11 cellular contexts compared by ENCODE assay signal in the genomic region with DNA sequence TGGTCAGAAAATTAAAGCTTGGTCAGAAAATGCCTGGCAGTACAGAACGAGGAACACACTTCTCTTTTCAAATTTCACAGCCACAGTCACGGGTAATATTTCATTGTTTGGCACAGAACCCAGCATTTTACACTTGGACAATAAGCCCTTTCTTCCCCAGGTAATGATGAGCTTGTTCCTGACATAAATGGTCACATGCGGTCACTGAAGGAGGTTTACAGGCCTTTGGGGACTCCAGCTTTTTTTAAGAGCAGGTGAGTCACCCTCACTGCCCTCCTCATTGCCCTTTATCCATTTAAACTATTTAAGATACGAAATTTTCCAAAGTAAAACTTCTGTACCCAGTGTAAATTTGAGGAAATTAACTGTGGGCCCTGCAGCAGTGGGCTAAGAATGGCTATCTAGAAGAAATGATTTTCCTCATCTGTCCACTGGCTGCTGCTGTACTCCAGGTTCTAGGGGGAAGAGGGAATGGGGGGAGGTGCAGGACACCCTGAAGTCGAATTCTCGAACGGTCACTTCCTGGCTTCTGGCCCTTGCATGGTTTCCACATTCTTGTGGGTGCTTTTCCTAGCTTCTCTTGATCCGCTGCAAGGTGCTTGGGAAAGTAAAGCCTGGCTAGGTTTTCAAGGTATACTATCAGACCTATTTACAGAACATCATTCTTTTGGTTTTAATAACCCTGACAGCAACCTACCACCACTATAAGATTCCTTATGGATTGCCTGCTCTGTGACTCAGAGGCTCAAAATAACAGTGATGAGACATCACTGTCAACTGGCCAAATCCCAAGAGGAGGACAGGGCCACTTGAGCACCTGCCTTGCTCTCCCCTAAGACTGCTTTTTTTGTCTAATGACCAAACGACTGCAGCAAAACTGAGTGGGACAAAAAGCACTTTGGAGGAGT.
DNase-seq lines count a peak whose midpoint lies in the region; ATAC-seq, FAIRE-seq and TF ChIP-seq lines count a peak whose summit lies in the region.
"Had no signal": no experiment of that assay in that cellular context is flagged by ENCODE, and none has a peak within 500 bp of the region (broad histone marks: within the 10 kb centered on the region; RNA-seq: fewer than 3 reads in every experiment).

No MANE protein-coding gene starts in this region.

- no peak overlapping the region for H3K4me3 Mint-ChIP-seq in neural progenitor cell
- H3K4me3 Mint-ChIP-seq: activated T-helper 17 cell treated with anti-CD3 and anti-CD28 coated beads, Interleukin-2, amount 50 U/mL, for 72 hours had no signal

- no peaks in the 10 kb centered on the region for H3K27me3 Mint-ChIP-seq in neural progenitor cell (ENCODE audit: insufficient read depth, low read depth)
- H3K27me3 Mint-ChIP-seq: activated T-helper 17 cell treated with anti-CD3 and anti-CD28 coated beads, Interleukin-2, amount 50 U/mL, for 72 hours had no signal

- no peak overlapping the region for H3K4me3 ChIP-seq in neural progenitor cell
- H3K4me3 ChIP-seq: tibial artery had no signal

- DNase-seq in HCEC 1CT = peak; percentile 78
- DNase-seq in NCI-H526 (lab: John Stamatoyannopoulos, UW) = peak; percentile 66 to 71
- DNase-seq in fibroblast of gingiva (ENCODE audit: low read depth) = peak; percentile 30
- DNase-seq in sciatic nerve (ENCODE audit: low spot score) = no peak
- no peak for DNase-seq in neural progenitor cell (ENCODE audit: low spot score)
- DNase-seq in NCI-H2227 treated with DMSO at 0.1 percent for 48 hours (lab: John Stamatoyannopoulos, UW) = no peak
- DNase-seq in SK-N-DZ (ENCODE audit: low spot score) = no peak
- DNase-seq in GM12892 (ENCODE audit: insufficient read length) = no peak
- DNase-seq: tibial artery had no signal

- no peaks in the 10 kb centered on the region for H3K36me3 ChIP-seq in neural progenitor cell

- H3K27ac ChIP-seq in neural progenitor cell = no peak overlapping the region
- H3K27ac ChIP-seq: tibial artery had no signal

- TF ChIP-seq POLR2A in GM12892 (IDR thresholded peaks at IDR 0.05; ENCODE audit: low read depth, low read length) = no peak

- TF ChIP-seq CTCF in neural progenitor cell (IDR thresholded peaks at IDR 0.05) = no peak

- peak; percentile 67 for ATAC-seq in sciatic nerve

- H3K36me3 Mint-ChIP-seq in neural progenitor cell = peaks cover 28% of the 10 kb centered on the region

- peaks cover 3% of the 10 kb centered on the region for H3K4me1 ChIP-seq in neural progenitor cell

- no peak for FAIRE-seq in GM12892 (lab: Jason Lieb, UNC)
- FAIRE-seq: GM18507 had no signal

- no peaks in the 10 kb centered on the region for H3K27me3 ChIP-seq in neural progenitor cell
- H3K27me3 ChIP-seq: tibial artery had no signal

- no peaks in the 10 kb centered on the region for H3K79me2 ChIP-seq in neural progenitor cell (ENCODE audit: low read depth)

- H4K20me1 ChIP-seq in neural progenitor cell (ENCODE audit: low read depth) = no peaks in the 10 kb centered on the region

- intact Hi-C loops in sciatic nerve (cut with DNase I) = no loop called here

- no peaks in the 10 kb centered on the region for H3F3A ChIP-seq in neural progenitor cell (ENCODE audit: low read depth)

- H3K4me2 ChIP-seq in neural progenitor cell = no peak overlapping the region

- no peak overlapping the region for H3K9ac ChIP-seq in neural progenitor cell

- no peaks in the 10 kb centered on the region for H3K9me3 ChIP-seq in neural progenitor cell (ENCODE audit: low read depth)
- H3K9me3 ChIP-seq: tibial artery had no signal

- no peaks in the 10 kb centered on the region for H3K4me1 Mint-ChIP-seq in neural progenitor cell

- no peak overlapping the region for H3K27ac Mint-ChIP-seq in neural progenitor cell
- H3K27ac Mint-ChIP-seq: activated T-helper 17 cell treated with anti-CD3 and anti-CD28 coated beads, Interleukin-2, amount 50 U/mL, for 72 hours had no signal

- no peaks in the 10 kb centered on the region for H3K9me3 Mint-ChIP-seq in neural progenitor cell
- H3K9me3 Mint-ChIP-seq: activated T-helper 17 cell treated with anti-CD3 and anti-CD28 coated beads, Interleukin-2, amount 50 U/mL, for 72 hours had no signal

- no peak overlapping the region for H2AFZ ChIP-seq in neural progenitor cell (replicated peaks)

Comparison
In these comparisons a context has a peak if more than half of its experiments do, and no peak if none do; other contexts are left out.
1. DNase-seq: peak in HCEC 1CT (single experiment), NCI-H526 (2 of 2) and fibroblast of gingiva (single experiment); none in sciatic nerve (single experiment), neural progenitor cell (single experiment), NCI-H2227 treated with DMSO at 0.1 percent for 48 hours (single experiment), SK-N-DZ (single experiment) and GM12892 (single experiment).